21 cellular contexts compared by ENCODE assay signal in genomic region chr5:423626-424258, GRCh38. TPM values are rescaled to one million over a fixed set of nuclear protein-coding genes. Genes with fewer than 3 reads are reported as not detected.
DNase-seq lines count a peak whose midpoint lies in the region; ATAC-seq and TF ChIP-seq lines count a peak whose summit lies in the region.
"Had no signal": no experiment of that assay in that cellular context is flagged by ENCODE, and none has a peak within 500 bp of the region (broad histone marks: within the 10 kb centered on the region; RNA-seq: fewer than 3 reads in every experiment).

No MANE protein-coding gene starts in this region.

- in situ Hi-C loops in G401 (cut with HindIII; ENCODE audit: low sequenced_read_pairs) = no loop called here

- peak; percentile 4 for ATAC-seq in HG03571 (IDR thresholded peaks at IDR 0.05; ENCODE audit: unreplicated experiment)
- ATAC-seq in HG03354 (IDR thresholded peaks at IDR 0.05; ENCODE audit: poor library complexity, severe bottlenecking, unreplicated experiment) = no peak
- ATAC-seq: HepG2, lower lobe of right lung, T-helper 17 cell had no signal

- intact Hi-C loops in activated T-helper 2 cell treated with anti-CD3 and anti-CD28 coated beads, Interferon-gamma antibody, Interleukin-2, Interleukin-4, amounts not matched to agents 10 μg/mL and 5 μg/mL and 100 μg/mL, durations not matched to agents 14 hours and 24 hours and 36 hours (cut with micrococcal nuclease) = no loop called here

- H3K27me3 Mint-ChIP-seq in activated T-cell treated with anti-CD3 and anti-CD28 coated beads, Interleukin-2, amount 50 U/mL, for 24 hours = peaks cover 4% of the 10 kb centered on the region
- no peaks in the 10 kb centered on the region for H3K27me3 Mint-ChIP-seq in activated T-helper 2 cell treated with anti-CD3 and anti-CD28 coated beads, Interferon-gamma antibody, Interleukin-2, Interleukin-4, amounts not matched to agents 10 μg/mL and 5 μg/mL and 100 μg/mL, durations not matched to agents 14 hours and 24 hours and 36 hours (ENCODE audit: low read depth)
- no peaks in the 10 kb centered on the region for H3K27me3 Mint-ChIP-seq in osteocyte (ENCODE audit: unreplicated experiment)
- H3K27me3 Mint-ChIP-seq: activated naive CD4-positive, alpha-beta T cell treated with anti-CD3 and anti-CD28 coated beads, Interleukin-2, amount 10 ng/mL, durations not matched to agents 7 days and 5 days; CD4-positive, CD25-positive, alpha-beta regulatory T cell had no signal

- H3K9me3 Mint-ChIP-seq in activated T-cell treated with anti-CD3 and anti-CD28 coated beads, Interleukin-2, amount 50 U/mL, for 24 hours = no peaks in the 10 kb centered on the region
- H3K9me3 Mint-ChIP-seq in activated T-helper 2 cell treated with anti-CD3 and anti-CD28 coated beads, Interferon-gamma antibody, Interleukin-2, Interleukin-4, amounts not matched to agents 10 μg/mL and 5 μg/mL and 100 μg/mL, durations not matched to agents 14 hours and 24 hours and 36 hours = no peaks in the 10 kb centered on the region
- no peaks in the 10 kb centered on the region for H3K9me3 Mint-ChIP-seq in osteocyte (ENCODE audit: unreplicated experiment)
- H3K9me3 Mint-ChIP-seq: activated naive CD4-positive, alpha-beta T cell treated with anti-CD3 and anti-CD28 coated beads, Interleukin-2, amount 10 ng/mL, durations not matched to agents 7 days and 5 days had no signal

- H3K4me3 Mint-ChIP-seq in activated T-cell treated with anti-CD3 and anti-CD28 coated beads, Interleukin-2, amount 50 U/mL, for 24 hours = no peak overlapping the region
- H3K4me3 Mint-ChIP-seq in activated T-helper 2 cell treated with anti-CD3 and anti-CD28 coated beads, Interferon-gamma antibody, Interleukin-2, Interleukin-4, amounts not matched to agents 10 μg/mL and 5 μg/mL and 100 μg/mL, durations not matched to agents 14 hours and 24 hours and 36 hours (ENCODE audit: low read depth) = no peak overlapping the region
- H3K4me3 Mint-ChIP-seq in osteocyte (ENCODE audit: unreplicated experiment) = no peak overlapping the region
- H3K4me3 Mint-ChIP-seq: activated naive CD4-positive, alpha-beta T cell treated with anti-CD3 and anti-CD28 coated beads, Interleukin-2, amount 10 ng/mL, durations not matched to agents 7 days and 5 days; brain; CD4-positive, CD25-positive, alpha-beta regulatory T cell; T-helper 17 cell had no signal

- TF ChIP-seq CTCF in osteocyte (IDR thresholded peaks at IDR 0.05) = no peak

- peak; percentile 28 for DNase-seq in activated T-cell treated with anti-CD3 and anti-CD28 coated beads, Interleukin-2, amount 50 U/mL, for 24 hours
- no peak for DNase-seq in activated T-cell treated with anti-CD3 and anti-CD28 coated beads, Interleukin-2, amount 50 U/mL, for 48 hours
- DNase-seq in activated T-helper 2 cell treated with anti-CD3 and anti-CD28 coated beads, Interferon-gamma antibody, Interleukin-2, Interleukin-4, amounts not matched to agents 10 μg/mL and 5 μg/mL and 100 μg/mL, durations not matched to agents 14 hours and 24 hours and 36 hours (ENCODE audit: low spot score) = no peak
- no peak for DNase-seq in osteocyte (ENCODE audit: extremely low spot score, unreplicated experiment)
- DNase-seq in stimulated activated CD4-positive, alpha-beta T cell treated with anti-CD3 and anti-CD28 coated beads, Interleukin-15, amount 100 ng/mL, for 24 hours = no peak
- no peak for DNase-seq in G401 (ENCODE audit: low spot score)
- DNase-seq: activated CD4-positive, CD25-positive, alpha-beta regulatory T cell; activated naive CD4-positive, alpha-beta T cell treated with anti-CD3 and anti-CD28 coated beads, Interleukin-2, amount 10 ng/mL, durations not matched to agents 7 days and 5 days; CD4-positive, CD25-positive, alpha-beta regulatory T cell; DMS53; lower lobe of right lung; naive B cell; NCI-H187 treated with DMSO at 0.1 percent for 48 hours; NCI-H510A; SIG-M5; stimulated activated naive CD4-positive, alpha-beta T cell treated with Interleukin-2 at 50 U/mL for 16 hours; T-helper 17 cell had no signal

- H3K27ac Mint-ChIP-seq in activated T-cell treated with anti-CD3 and anti-CD28 coated beads, Interleukin-2, amount 50 U/mL, for 24 hours = peak overlapping the region; percentile 72
- H3K27ac Mint-ChIP-seq in activated T-helper 2 cell treated with anti-CD3 and anti-CD28 coated beads, Interferon-gamma antibody, Interleukin-2, Interleukin-4, amounts not matched to agents 10 μg/mL and 5 μg/mL and 100 μg/mL, durations not matched to agents 14 hours and 24 hours and 36 hours = peak overlapping the region; percentile 40
- H3K27ac Mint-ChIP-seq in osteocyte (ENCODE audit: unreplicated experiment) = peak overlapping the region; percentile 71
- H3K27ac Mint-ChIP-seq: activated naive CD4-positive, alpha-beta T cell treated with anti-CD3 and anti-CD28 coated beads, Interleukin-2, amount 10 ng/mL, durations not matched to agents 7 days and 5 days; CD4-positive, CD25-positive, alpha-beta regulatory T cell; T-helper 17 cell had no signal

- peaks cover 23% of the 10 kb centered on the region for H3K36me3 Mint-ChIP-seq in activated T-cell treated with anti-CD3 and anti-CD28 coated beads, Interleukin-2, amount 50 U/mL, for 24 hours (ENCODE audit: low read depth)
- H3K36me3 Mint-ChIP-seq in activated T-helper 2 cell treated with anti-CD3 and anti-CD28 coated beads, Interferon-gamma antibody, Interleukin-2, Interleukin-4, amounts not matched to agents 10 μg/mL and 5 μg/mL and 100 μg/mL, durations not matched to agents 14 hours and 24 hours and 36 hours (ENCODE audit: low read depth) = peaks cover 50% of the 10 kb centered on the region
- peaks cover 41% of the 10 kb centered on the region for H3K36me3 Mint-ChIP-seq in osteocyte (ENCODE audit: unreplicated experiment)
- H3K36me3 Mint-ChIP-seq: activated naive CD4-positive, alpha-beta T cell treated with anti-CD3 and anti-CD28 coated beads, Interleukin-2, amount 10 ng/mL, durations not matched to agents 7 days and 5 days; CD4-positive, CD25-positive, alpha-beta regulatory T cell; naive B cell had no signal

- peaks cover 23% of the 10 kb centered on the region for H3K4me1 Mint-ChIP-seq in activated T-cell treated with anti-CD3 and anti-CD28 coated beads, Interleukin-2, amount 50 U/mL, for 24 hours (ENCODE audit: low read depth)
- peaks cover 15% of the 10 kb centered on the region for H3K4me1 Mint-ChIP-seq in activated T-helper 2 cell treated with anti-CD3 and anti-CD28 coated beads, Interferon-gamma antibody, Interleukin-2, Interleukin-4, amounts not matched to agents 10 μg/mL and 5 μg/mL and 100 μg/mL, durations not matched to agents 14 hours and 24 hours and 36 hours (ENCODE audit: low read depth)
- H3K4me1 Mint-ChIP-seq in osteocyte (ENCODE audit: unreplicated experiment) = peaks cover 45% of the 10 kb centered on the region
- H3K4me1 Mint-ChIP-seq: CD4-positive, CD25-positive, alpha-beta regulatory T cell; T-helper 17 cell had no signal

RNA-seq across cellular contexts. Expression of gene EXOC3, which starts 19.2 kb away (rescaled TPM):
- total RNA-seq in activated T-helper 2 cell treated with anti-CD3 and anti-CD28 coated beads, Interferon-gamma antibody, Interleukin-2, Interleukin-4, amounts not matched to agents 10 μg/mL and 5 μg/mL and 100 μg/mL, durations not matched to agents 14 hours and 24 hours and 36 hours = 62.3 and 66.4 TPM in 2 replicates
- 70.0 and 81.4 TPM in 2 replicates for total RNA-seq in osteocyte
- total RNA-seq in G401 (2014; rRNA removed; shearing (Covaris generic)) = 16.7 and 29.2 TPM in 2 replicates
